Comparison of ENCODE assay signal across 25 cellular contexts in the genomic region with DNA sequence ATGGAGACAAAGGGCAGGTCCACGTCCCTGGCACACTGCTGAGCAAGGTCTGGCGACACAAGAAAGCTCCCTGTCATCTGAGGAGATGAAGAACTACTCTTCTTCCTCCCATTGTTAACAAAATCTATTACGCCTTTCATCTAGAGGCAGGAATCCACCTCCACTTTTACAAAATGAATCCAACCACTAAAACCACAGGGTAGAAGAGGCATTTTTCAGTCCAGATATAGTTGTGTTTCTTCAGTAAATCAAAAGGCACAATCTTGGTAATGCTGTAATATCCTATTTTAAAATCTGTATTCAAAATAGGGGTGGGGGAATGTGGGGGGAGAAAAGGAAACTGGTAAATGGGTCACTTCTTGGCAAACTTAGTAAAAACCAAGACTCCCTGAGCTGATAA.
"Had no signal": no experiment of that assay in that cellular context is flagged by ENCODE, and none has a peak within 500 bp of the region (broad histone marks: within the 10 kb centered on the region; RNA-seq: fewer than 3 reads in every experiment).

No MANE protein-coding gene starts in this region.

- H3K4me3 Mint-ChIP-seq: effector memory CD8-positive, alpha-beta T cell; naive thymus-derived CD8-positive, alpha-beta T cell; stimulated activated naive B cell treated with anti-CD40 and anti-IgM and Interleukin-4, amounts not matched to agents 10 μg/mL and 1 μg/mL and 100 μg/mL, for 72 hours; type B pancreatic cell had no signal

- H3K27me3 Mint-ChIP-seq: effector memory CD8-positive, alpha-beta T cell; stimulated activated naive B cell treated with anti-CD40 and anti-IgM and Interleukin-4, amounts not matched to agents 10 μg/mL and 1 μg/mL and 100 μg/mL, for 72 hours; type B pancreatic cell had no signal

- DNase-seq: activated CD4-positive, alpha-beta T cell treated with anti-CD3 and anti-CD28 coated beads for 48 hours; activated CD4-positive, alpha-beta T cell treated with anti-CD3 and anti-CD28 coated beads, Interleukin-2, amount 50 U/mL, for 48 hours; activated CD8-positive, alpha-beta memory T cell treated with anti-CD3 and anti-CD28 coated beads, Interleukin-2, amount 50 U/mL, for 4 hours; activated gamma-delta T cell treated with Interleukin-2 at 50 U/mL for 16 hours; activated naive CD4-positive, alpha-beta T cell treated with anti-CD3 and anti-CD28 coated beads, Interleukin-2, amount 50 U/mL, for 16 hours; activated T-cell treated with anti-CD3 and anti-CD28 coated beads, Interleukin-2, amount 50 U/mL, for 1 hour; body of pancreas; cerebellar nuclear complex; effector memory CD8-positive, alpha-beta T cell; hippocampal formation; kidney; lower lobe of right lung; mesenchymal stem cell; naive thymus-derived CD8-positive, alpha-beta T cell; stimulated activated CD4-positive, alpha-beta T cell treated with anti-CD3 and anti-CD28 coated beads, Interleukin-15, amount 100 ng/mL, for 24 hours; stimulated activated CD4-positive, alpha-beta T cell treated with anti-CD3 and anti-CD28 coated beads, Interleukin-2, amount 100 ng/mL, for 24 hours; stimulated activated naive B cell treated with anti-CD40 and anti-IgM and Interleukin-4, amounts not matched to agents 10 μg/mL and 1 μg/mL and 100 μg/mL, for 72 hours; T1000; WERI-Rb-1 had no signal

- ATAC-seq: activated CD4-positive, CD25-positive, alpha-beta regulatory T cell treated with anti-CD3 and anti-CD28 coated beads, Interleukin-2, amount 50 U/mL, for 24 hours; body of pancreas; effector memory CD8-positive, alpha-beta T cell; lower lobe of right lung; naive thymus-derived CD8-positive, alpha-beta T cell; stimulated activated naive B cell treated with anti-CD40 and anti-IgM and Interleukin-4, amounts not matched to agents 10 μg/mL and 1 μg/mL and 100 μg/mL, for 72 hours had no signal

- H3K9me3 Mint-ChIP-seq: naive thymus-derived CD8-positive, alpha-beta T cell; stimulated activated naive B cell treated with anti-CD40 and anti-IgM and Interleukin-4, amounts not matched to agents 10 μg/mL and 1 μg/mL and 100 μg/mL, for 72 hours; type B pancreatic cell had no signal

- H3K36me3 Mint-ChIP-seq: naive thymus-derived CD8-positive, alpha-beta T cell; stimulated activated naive B cell treated with anti-CD40 and anti-IgM and Interleukin-4, amounts not matched to agents 10 μg/mL and 1 μg/mL and 100 μg/mL, for 72 hours had no signal

- H3K27ac Mint-ChIP-seq: effector memory CD8-positive, alpha-beta T cell; naive thymus-derived CD8-positive, alpha-beta T cell; stimulated activated naive B cell treated with anti-CD40 and anti-IgM and Interleukin-4, amounts not matched to agents 10 μg/mL and 1 μg/mL and 100 μg/mL, for 72 hours; type B pancreatic cell had no signal

- H3K27ac ChIP-seq: body of pancreas, coronary artery, gastroesophageal sphincter, lower lobe of right lung, right atrium auricular region, vagina, WERI-Rb-1 had no signal
